In the genomic region with DNA sequence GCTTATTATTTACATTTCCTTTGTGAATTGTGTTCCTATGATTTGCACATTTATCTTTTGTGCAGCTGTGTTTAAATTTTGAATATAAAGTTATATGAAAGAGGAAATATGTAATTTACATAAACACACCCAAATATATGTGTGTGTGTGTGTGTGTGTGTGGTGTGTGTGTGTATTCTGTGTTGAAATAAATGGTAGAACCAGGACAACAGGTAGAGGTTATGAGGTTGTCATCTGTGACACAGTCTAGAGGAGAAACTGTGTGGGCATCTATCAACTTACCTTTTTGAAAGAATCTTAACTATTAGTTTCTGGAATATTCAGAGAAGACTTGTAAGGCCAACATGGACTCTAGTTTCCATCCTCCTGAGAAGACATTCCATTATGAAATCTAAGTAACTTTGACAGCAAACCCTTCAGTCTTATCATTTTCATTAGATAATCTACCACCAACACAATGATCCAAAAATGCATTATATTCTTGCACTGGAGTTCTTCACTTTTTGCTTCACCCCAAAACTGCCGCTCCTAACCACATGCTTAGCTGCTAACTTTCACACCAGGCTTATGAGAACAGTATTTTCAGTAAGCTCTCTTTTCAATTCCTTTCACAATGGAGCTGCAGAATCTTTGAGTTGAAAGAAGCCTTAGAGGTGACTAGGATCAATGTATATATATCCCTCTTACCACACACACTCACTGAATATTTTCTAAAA, we compare ENCODE assay signal across 12 cellular contexts. TPM values are rescaled to one million over a fixed set of nuclear protein-coding genes. Genes with fewer than 3 reads are reported as not detected.
DNase-seq lines count a peak whose midpoint lies in the region; ATAC-seq and FAIRE-seq lines count a peak whose summit lies in the region.
"Had no signal": no experiment of that assay in that cellular context is flagged by ENCODE, and none has a peak within 500 bp of the region (broad histone marks: within the 10 kb centered on the region; RNA-seq: fewer than 3 reads in every experiment).

No MANE protein-coding gene starts in this region.

- no peaks in the 10 kb centered on the region for H3K27me3 Mint-ChIP-seq in activated CD4-positive, alpha-beta T cell treated with anti-CD3 and anti-CD28 coated beads for 36 hours

- H3K27ac ChIP-seq in small intestine (ENCODE audit: low read depth in 1 of 2, low read length in 1 of 2), result peak overlapping the region in 1 of 2 donors; percentile 32

- H3K9me3 ChIP-seq in small intestine (ENCODE audit: control insufficient read depth, low read depth), result no peaks in the 10 kb centered on the region

- H3K9me3 Mint-ChIP-seq in activated CD4-positive, alpha-beta T cell treated with anti-CD3 and anti-CD28 coated beads for 36 hours (ENCODE audit: low read depth), result no peaks in the 10 kb centered on the region

- peak; percentile 49 for FAIRE-seq in small intestine (lab: Jason Lieb, UNC)
- FAIRE-seq: HepG2 had no signal

- POLR2A ChIA-PET in activated CD4-positive, alpha-beta T cell treated with anti-CD3 and anti-CD28 coated beads for 36 hours (lab: Charles Lee), result interaction anchor here (0.7 to 1.0 kb wide), 3 partner anchors 11 to 142 kb away, joined by 4 to 6 read pairs (median 5); no protein-coding TSS in a partner anchor

- H3K27me3 ChIP-seq in small intestine (ENCODE audit: control insufficient read depth in 2 of 2, insufficient read depth in 2 of 2, low read length in 2 of 2), result no peaks in the 10 kb centered on the region

- H3K4me3 Mint-ChIP-seq in activated CD4-positive, alpha-beta T cell treated with anti-CD3 and anti-CD28 coated beads for 36 hours, result peak overlapping the region; percentile 46

- peak overlapping the region; percentile 79 for H3K27ac Mint-ChIP-seq in activated CD4-positive, alpha-beta T cell treated with anti-CD3 and anti-CD28 coated beads for 36 hours

- WGBS in small intestine, 3 donors, result 73 to 84% (median 75%) methylated on average over 1 of the region's 1 CpG

- CTCF ChIA-PET in activated CD4-positive, alpha-beta T cell treated with anti-CD3 and anti-CD28 coated beads for 36 hours (lab: Charles Lee), result interaction anchor here (1.1 to 2.9 kb wide), 2 partner anchors 22 to 40 kb away, joined by 4 to 9 read pairs; no protein-coding TSS in a partner anchor

- no peaks in the 10 kb centered on the region for H3K4me1 ChIP-seq in small intestine (ENCODE audit: control insufficient read depth in 2 of 2, insufficient read depth in 1 of 2, low read depth in 1 of 2, low read length in 1 of 2)

- H3K4me1 Mint-ChIP-seq in activated CD4-positive, alpha-beta T cell treated with anti-CD3 and anti-CD28 coated beads for 36 hours, result peaks cover 74% of the 10 kb centered on the region

- no peaks in the 10 kb centered on the region for H3K36me3 ChIP-seq in small intestine (ENCODE audit: control insufficient read depth in 2 of 2, insufficient read depth in 2 of 2, low read length in 2 of 2)

- intact Hi-C loops in activated CD4-positive, alpha-beta T cell treated with anti-CD3 and anti-CD28 coated beads for 36 hours (cut with DNase I, micrococcal nuclease), result loop anchor here in 1 of 2 experiments (1.0 kb wide), 1 partner anchor 19 kb away; no protein-coding TSS in a partner anchor

- ATAC-seq in activated CD4-positive, alpha-beta T cell treated with anti-CD3 and anti-CD28 coated beads for 36 hours, result peak; percentile 13
- ATAC-seq in HG02642 (IDR thresholded peaks at IDR 0.05; ENCODE audit: poor library complexity, unreplicated experiment), result peak; percentile 47
- ATAC-seq: HepG2 had no signal

- H3K4me3 ChIP-seq in small intestine (ENCODE audit: low read depth in 1 of 2, low read length in 2 of 2), result no peak overlapping the region

- DNase-seq in activated CD4-positive, alpha-beta T cell treated with anti-CD3 and anti-CD28 coated beads for 36 hours, result no peak
- DNase-seq in activated CD4-positive, alpha-beta T cell treated with anti-CD3 and anti-CD28 coated beads for 48 hours, result no peak
- DNase-seq in MV-4-11 (lab: John Stamatoyannopoulos, UW) (peak; percentile 32), small intestine (no peak), AG20443 (ENCODE audit: low spot score) (no peak), DMS53 treated with DMSO at 0.1 percent for 48 hours (lab: John Stamatoyannopoulos, UW; ENCODE audit: unreplicated experiment) (no peak), putamen (ENCODE audit: low spot score) (no peak)
- DNase-seq: ACHN; activated CD4-positive, alpha-beta T cell treated with anti-CD3 and anti-CD28 coated beads, Interleukin-2, amount 50 U/mL, for 48 hours; dermis blood vessel endothelial cell had no signal

- H3K36me3 Mint-ChIP-seq in activated CD4-positive, alpha-beta T cell treated with anti-CD3 and anti-CD28 coated beads for 36 hours (ENCODE audit: low read depth), result peaks cover 63% of the 10 kb centered on the region

RNA-seq across cellular contexts. Expression of a gene that starts 21.7 kb away (rescaled TPM):
- 100 to 1,000 TPM; 458 to 564 TPM for total RNA-seq in activated CD4-positive, alpha-beta T cell treated with anti-CD3 and anti-CD28 coated beads for 36 hours
- 1 to 10 TPM; 1.6 to 6.8 (median 3.8) TPM for polyA plus RNA-seq in small intestine
- total RNA-seq: dermis blood vessel endothelial cell, HepG2 had no signal
- polyA plus RNA-seq: HepG2 had no signal
